In genomic region chr5:172707285-172708182, GRCh38 we compare ENCODE assay signal across 8 cellular contexts.
DNase-seq lines count a peak whose midpoint lies in the region; ATAC-seq and TF ChIP-seq lines count a peak whose summit lies in the region.

No MANE protein-coding gene starts in this region.

- intact Hi-C loops in esophagus muscularis mucosa (cut with DNase I): no loop called here

- 64% methylated on average over 18 of the region's 18 CpGs for WGBS in esophagus muscularis mucosa

- peak in 4 of 6 experiments; percentile 11 to 36 (median 26) for TF ChIP-seq CTCF in Peyer's patch (IDR thresholded peaks at IDR 0.05)
- TF ChIP-seq CTCF in esophagus muscularis mucosa (IDR thresholded peaks at IDR 0.05): peak; percentile 27 to 46 (median 46)

- ATAC-seq in GM18502 (IDR thresholded peaks at IDR 0.05; ENCODE audit: poor library complexity, unreplicated experiment) (no peak), GM21717 (IDR thresholded peaks at IDR 0.05; ENCODE audit: unreplicated experiment) (no peak)

- no peaks in the 10 kb centered on the region for H3K36me3 ChIP-seq in Peyer's patch
- H3K36me3 ChIP-seq in esophagus muscularis mucosa: no peaks in the 10 kb centered on the region

- TF ChIP-seq EP300 in esophagus muscularis mucosa (IDR thresholded peaks at IDR 0.05): no peak

- H3K27me3 ChIP-seq in Peyer's patch (no peaks in the 10 kb centered on the region), esophagus muscularis mucosa (peaks cover 0 to 9% (median 0%) of the 10 kb centered on the region in 4 donors)

- H3K4me3 ChIP-seq in Peyer's patch (no peak overlapping the region), esophagus muscularis mucosa (no peak overlapping the region)

- no peak for TF ChIP-seq POLR2A in Peyer's patch (IDR thresholded peaks at IDR 0.05)
- no peak for TF ChIP-seq POLR2A in esophagus muscularis mucosa (IDR thresholded peaks at IDR 0.05; ENCODE audit: low read depth)

- H3K27ac ChIP-seq in Peyer's patch: no peak overlapping the region
- H3K27ac ChIP-seq in esophagus muscularis mucosa (replicated peaks in 1 of 4): no peak overlapping the region

- H3K9me3 ChIP-seq in Peyer's patch: no peaks in the 10 kb centered on the region
- no peaks in the 10 kb centered on the region for H3K9me3 ChIP-seq in esophagus muscularis mucosa

- H3K4me1 ChIP-seq in Peyer's patch (no peaks in the 10 kb centered on the region), esophagus muscularis mucosa (peaks cover 0 to 7% (median 4%) of the 10 kb centered on the region in 4 donors)

- peak; percentile 22 for DNase-seq in CD1c-positive myeloid dendritic cell (ENCODE audit: extremely low spot score)
- DNase-seq in HCEC 1CT: peak; percentile 75
- peak in 1 of 3 donors; percentile 53 for DNase-seq in Peyer's patch
- no peak for DNase-seq in esophagus muscularis mucosa (ENCODE audit: extremely low spot score)
- DNase-seq in pons (ENCODE audit: low spot score): peak; percentile 58
- no peak for DNase-seq in NK-92 treated with Interleukin-12 subunit alpha and Interleukin-12 subunit beta, amount 100 ng/mL, for 24 hours (lab: John Stamatoyannopoulos, UW)

Comparison
In these comparisons a context has a peak if more than half of its experiments do, and no peak if none do; other contexts are left out.
1. DNase-seq: peak in CD1c-positive myeloid dendritic cell (single experiment), HCEC 1CT (single experiment) and pons (single experiment); none in esophagus muscularis mucosa (single experiment) and NK-92 treated with Interleukin-12 subunit alpha and Interleukin-12 subunit beta, amount 100 ng/mL, for 24 hours (single experiment).